25 cellular contexts compared by ENCODE assay signal in genomic region chr2:64941143-64941542, GRCh38.
"Had no signal": no experiment of that assay in that cellular context is flagged by ENCODE, and none has a peak within 500 bp of the region (broad histone marks: within the 10 kb centered on the region; RNA-seq: fewer than 3 reads in every experiment).

No MANE protein-coding gene starts in this region.

- H3K9me3 ChIP-seq: heart right ventricle, mucosa of descending colon, ovary, right atrium auricular region, suprapubic skin, thyroid gland had no signal

- H3K36me3 Mint-ChIP-seq: natural killer cell, type B pancreatic cell had no signal

- FAIRE-seq: endometrium, frontal cortex, islet of Langerhans, small intestine, urothelium cell line had no signal

- H3K27ac ChIP-seq: dorsolateral prefrontal cortex, heart right ventricle, ovary, right atrium auricular region, suprapubic skin, thyroid gland had no signal

- H3K4me1 Mint-ChIP-seq: neural crest cell had no signal

- DNase-seq: cortex of kidney; dorsolateral prefrontal cortex; effector CD8-positive, alpha-beta T cell; heart right ventricle; hypothalamus; kidney glomerular epithelial cell; mammary epithelial cell; mucosa of descending colon; natural killer cell; nucleus accumbens; ovary; small intestine; stimulated activated CD4-positive, alpha-beta T cell treated with anti-CD3 and anti-CD28 coated beads, Interleukin-2, amount 100 ng/mL, for 48 hours; stimulated activated naive CD8-positive, alpha-beta T cell treated with anti-CD3 and anti-CD28 coated beads, Interleukin-15, Interleukin-2, amounts not matched to agents 100 U/mL and 50 U/mL, for 24 hours; thyroid gland had no signal

- H3K4me3 ChIP-seq: dorsolateral prefrontal cortex, heart right ventricle, mucosa of descending colon, ovary, right atrium auricular region, suprapubic skin, thyroid gland had no signal

- H3K9me3 Mint-ChIP-seq: natural killer cell had no signal

- H3K36me3 ChIP-seq: heart right ventricle, ovary, right atrium auricular region, suprapubic skin, thyroid gland had no signal

- H3K4me1 ChIP-seq: thyroid gland had no signal

- ATAC-seq: esophagus mucosa; heart right ventricle; left lobe of liver; mucosa of descending colon; natural killer cell; stimulated activated naive CD8-positive, alpha-beta T cell treated with anti-CD3 and anti-CD28 coated beads, Interleukin-15, Interleukin-2, amounts not matched to agents 100 U/mL and 50 U/mL, for 24 hours had no signal

- H3K27ac Mint-ChIP-seq: type B pancreatic cell had no signal

- H3K4me3 Mint-ChIP-seq: natural killer cell, neural crest cell, type B pancreatic cell had no signal

- H3K27me3 ChIP-seq: dorsolateral prefrontal cortex, heart right ventricle, ovary, right atrium auricular region, suprapubic skin, thyroid gland had no signal
